In the genomic region with DNA sequence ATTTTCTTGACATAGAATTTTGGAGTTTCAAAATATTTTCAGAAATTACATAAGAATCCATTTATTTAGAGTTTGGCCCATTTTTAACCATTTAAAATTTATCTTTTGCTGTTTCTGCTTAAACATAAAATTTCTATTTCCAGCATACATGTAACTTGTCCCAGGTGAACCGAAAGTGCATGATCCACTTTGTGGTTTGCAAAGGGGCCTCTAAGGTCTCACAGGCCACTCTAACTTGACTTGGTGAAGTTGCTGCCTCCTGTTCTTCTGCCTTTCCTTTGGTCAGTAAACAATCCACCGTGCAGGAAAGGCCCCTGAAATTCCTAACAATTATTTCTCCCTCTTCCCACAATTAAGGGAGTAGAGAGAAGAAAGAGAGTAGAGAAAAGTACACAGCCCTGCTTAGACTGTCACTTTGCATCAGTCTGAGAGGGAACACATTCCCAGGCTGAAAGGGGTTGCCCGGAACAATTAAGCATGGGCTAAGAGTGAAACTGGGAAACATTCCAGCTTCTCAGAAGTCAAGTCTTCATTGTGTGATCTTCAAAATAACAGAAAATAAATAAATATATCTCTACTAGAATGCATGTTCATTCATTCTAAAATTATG, we compare ENCODE assay signal across 17 cellular contexts.
A peak's percentile ranks its signal among the peaks of the same experiment; 100 is the strongest.
DNase-seq lines count a peak whose midpoint lies in the region; ATAC-seq and TF ChIP-seq lines count a peak whose summit lies in the region.
"Had no signal": no experiment of that assay in that cellular context is flagged by ENCODE, and none has a peak within 500 bp of the region (broad histone marks: within the 10 kb centered on the region; RNA-seq: fewer than 3 reads in every experiment).

No MANE protein-coding gene starts in this region.

- ATAC-seq in lower lobe of right lung (peak; percentile 35 to 57), gastrocnemius medialis (no peak)
- ATAC-seq: activated CD4-positive, alpha-beta T cell treated with anti-CD3 and anti-CD28 coated beads for 36 hours had no signal

- H3K4me1 ChIP-seq in HUES64 (ENCODE audit: insufficient read depth, low read length) (peaks cover 51% of the 10 kb centered on the region), lower lobe of right lung (no peaks in the 10 kb centered on the region), gastrocnemius medialis (no peaks in the 10 kb centered on the region)
- H3K4me1 ChIP-seq: adrenal gland, thyroid gland had no signal

- in situ Hi-C loops in gastrocnemius medialis (cut with MboI; ENCODE audit: low sequenced_read_pairs in 4 of 4) = no loop called here

- 87% methylated on average over 2 of the region's 3 CpGs for WGBS in HUES64

- TF ChIP-seq CTCF in lower lobe of right lung (IDR thresholded peaks at IDR 0.05) = no peak
- TF ChIP-seq CTCF in gastrocnemius medialis (IDR thresholded peaks at IDR 0.05 in 4 of 5, conservative IDR thresholded peaks at IDR 0.05 in 1 of 5) = no peak

- intact Hi-C loops in lower lobe of right lung (cut with DNase I) (no loop called here), gastrocnemius medialis (cut with DNase I; ENCODE audit: low total_unique reads) (no loop called here)

- H3K36me3 ChIP-seq in HUES64 (ENCODE audit: insufficient read depth, low read length) (no peaks in the 10 kb centered on the region), lower lobe of right lung (no peaks in the 10 kb centered on the region), gastrocnemius medialis (no peaks in the 10 kb centered on the region)
- H3K36me3 ChIP-seq: adrenal gland, thyroid gland had no signal

- H3K27me3 ChIP-seq in HUES64 (ENCODE audit: insufficient read depth, low read length) (no peaks in the 10 kb centered on the region), lower lobe of right lung (ENCODE audit: low read depth) (no peaks in the 10 kb centered on the region), gastrocnemius medialis (no peaks in the 10 kb centered on the region)
- H3K27me3 ChIP-seq: adrenal gland, thyroid gland had no signal

- DNase-seq in COR-L47 (lab: John Stamatoyannopoulos, UW) = peak; percentile 2
- peak; percentile 49 for DNase-seq in astrocyte of the hippocampus (ENCODE audit: low read depth, low spot score)
- no peak for DNase-seq in lower lobe of right lung
- no peak for DNase-seq in DMS153 (lab: John Stamatoyannopoulos, UW)
- DNase-seq in GOT3 (lab: John Stamatoyannopoulos, UW) = no peak
- DNase-seq in gastrocnemius medialis = no peak
- no peak for DNase-seq in anterior cingulate cortex (lab: John Stamatoyannopoulos, UW)
- DNase-seq: activated CD4-positive, alpha-beta T cell treated with anti-CD3 and anti-CD28 coated beads for 36 hours; adrenal gland; cortex of kidney; immature natural killer cell; NCI-H1092 treated with DMSO at 0.1 percent for 48 hours; NCI-H524 treated with DMSO at 0.1 percent for 48 hours; posterior cingulate gyrus; T-helper 2 cell had no signal

- H3K27ac ChIP-seq in HUES64 (ENCODE audit: low read depth, low read length) (peak overlapping the region; percentile 8; the same call in 1 of the 2 replicates), lower lobe of right lung (no peak overlapping the region), gastrocnemius medialis (no peak overlapping the region)
- H3K27ac ChIP-seq: adrenal gland, thyroid gland had no signal

- no peak for TF ChIP-seq POLR2A in gastrocnemius medialis (IDR thresholded peaks at IDR 0.05)

- H3K4me3 ChIP-seq in HUES64 (ENCODE audit: low read length) (no peak overlapping the region), lower lobe of right lung (no peak overlapping the region), gastrocnemius medialis (no peak overlapping the region)
- H3K4me3 ChIP-seq: adrenal gland, thyroid gland had no signal

- H3K9me3 ChIP-seq in HUES64 (ENCODE audit: insufficient read depth, low read depth, low read length) (no peaks in the 10 kb centered on the region), lower lobe of right lung (no peaks in the 10 kb centered on the region), gastrocnemius medialis (no peaks in the 10 kb centered on the region)
- H3K9me3 ChIP-seq: adrenal gland, thyroid gland had no signal

- peak overlapping the region; percentile 1; the same call in 1 of the 2 replicates for H3K9ac ChIP-seq in HUES64 (ENCODE audit: low read depth, low read length)

Comparison
In these comparisons a context has a peak if more than half of its experiments do, and no peak if none do; other contexts are left out.
1. DNase-seq: peak in COR-L47 (single experiment) and astrocyte of the hippocampus (single experiment); none in lower lobe of right lung (single experiment), DMS153 (single experiment), GOT3 (single experiment), gastrocnemius medialis (0 of 2) and anterior cingulate cortex (0 of 58).
2. ATAC-seq: peak in lower lobe of right lung (2 of 2); none in gastrocnemius medialis (0 of 2).